ENCODE assay signal across 9 cellular contexts in the genomic region with DNA sequence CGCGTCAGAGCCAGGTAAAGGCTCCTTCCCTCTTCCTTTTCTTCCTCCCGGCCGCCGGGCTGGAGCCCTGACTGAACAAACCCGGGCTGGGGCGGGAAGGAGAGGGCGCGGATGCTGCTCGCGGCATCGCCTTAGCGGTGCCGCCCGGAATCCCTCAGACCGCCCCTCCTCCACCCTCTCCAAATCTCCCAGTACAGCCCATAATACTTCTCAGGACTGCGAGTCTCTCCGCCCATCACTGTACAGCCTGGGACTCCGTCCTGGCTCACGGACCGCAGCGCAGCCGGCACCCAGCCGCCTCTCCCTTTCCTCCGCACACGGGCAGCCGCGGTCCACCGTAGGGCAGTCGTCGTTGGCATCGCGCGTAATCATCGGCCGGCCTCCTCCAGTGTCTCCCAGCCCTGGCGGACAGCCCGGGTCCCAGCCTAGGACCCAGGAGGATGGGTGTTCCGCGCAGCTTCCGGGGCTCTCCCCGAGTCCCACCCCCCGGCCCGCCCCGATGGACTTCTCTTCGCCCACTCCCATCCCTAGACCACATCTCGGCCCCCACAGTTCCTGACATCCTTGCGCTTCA. TPM values are rescaled to one million over a fixed set of nuclear protein-coding genes. Genes with fewer than 3 reads are reported as not detected.
A peak's percentile ranks its signal among the peaks of the same experiment; 100 is the strongest.
DNase-seq lines count a peak whose midpoint lies in the region; ATAC-seq and TF ChIP-seq lines count a peak whose summit lies in the region.
"Not testable (repeated sequence)": the region's sequence is repeated elsewhere in the genome, so short reads cannot be mapped to it uniquely, and the experiment has no call there.
"Had no signal": no experiment of that assay in that cellular context is flagged by ENCODE, and none has a peak within 500 bp of the region (broad histone marks: within the 10 kb centered on the region; RNA-seq: fewer than 3 reads in every experiment).

No MANE protein-coding gene starts in this region.

- not testable (repeated sequence) for H3K9me3 Mint-ChIP-seq in CD4-positive, alpha-beta T cell; activated B cell treated with CpG ODN at 0.5 μM for 24 hours

- H3K27ac Mint-ChIP-seq in CD4-positive, alpha-beta T cell; activated B cell treated with CpG ODN at 0.5 μM for 24 hours: not testable (repeated sequence)

- not testable (repeated sequence) for H3K27ac ChIP-seq in CD4-positive, alpha-beta T cell (ENCODE audit: low read depth, low read length)

- not testable (repeated sequence) for H3K9me3 ChIP-seq in CD4-positive, alpha-beta T cell (ENCODE audit: control insufficient read depth, low read length)

- DNase-seq in CD4-positive, alpha-beta T cell; activated B cell treated with CpG ODN at 0.5 μM for 24 hours; Right ventricle myocardium inferior (ENCODE audit: missing footprints); sciatic nerve (ENCODE audit: low spot score): not testable (repeated sequence)

- not testable (repeated sequence) for H3K4me1 Mint-ChIP-seq in CD4-positive, alpha-beta T cell (ENCODE audit: low read depth); activated B cell treated with CpG ODN at 0.5 μM for 24 hours

- POLR2A ChIA-PET in CD4-positive, alpha-beta T cell (lab: Charles Lee); activated B cell treated with CpG ODN at 0.5 μM for 24 hours (lab: Charles Lee): not testable (repeated sequence)

- not testable (repeated sequence) for H3K27me3 ChIP-seq in CD4-positive, alpha-beta T cell (ENCODE audit: control insufficient read depth, insufficient read depth, low read length)

- peak; percentile 0 for ATAC-seq in CD4-positive, alpha-beta T cell (ENCODE audit: poor library complexity)
- peak; percentile 5 for ATAC-seq in GM19328 (IDR thresholded peaks at IDR 0.05; ENCODE audit: unreplicated experiment)
- peak; percentile 12 for ATAC-seq in GM21619 (IDR thresholded peaks at IDR 0.05; ENCODE audit: unreplicated experiment)
- ATAC-seq in HG02938 (IDR thresholded peaks at IDR 0.05; ENCODE audit: unreplicated experiment): peak; percentile 2
- ATAC-seq in HG03354 (IDR thresholded peaks at IDR 0.05; ENCODE audit: poor library complexity, severe bottlenecking, unreplicated experiment): peak; percentile 13
- peak; percentile 1 for ATAC-seq in activated B cell treated with CpG ODN at 0.5 μM for 24 hours (ENCODE audit: low read depth)
- ATAC-seq in Right ventricle myocardium inferior: peak; percentile 40
- ATAC-seq in sciatic nerve: peak; percentile 65

- not testable (repeated sequence) for H3K27me3 Mint-ChIP-seq in CD4-positive, alpha-beta T cell; activated B cell treated with CpG ODN at 0.5 μM for 24 hours

- CTCF ChIA-PET in CD4-positive, alpha-beta T cell (lab: Charles Lee); activated B cell treated with CpG ODN at 0.5 μM for 24 hours (lab: Charles Lee): not testable (repeated sequence)

- not testable (repeated sequence) for H3K36me3 Mint-ChIP-seq in CD4-positive, alpha-beta T cell (ENCODE audit: low read depth); activated B cell treated with CpG ODN at 0.5 μM for 24 hours (ENCODE audit: low read depth)

- TF ChIP-seq CTCF in CD4-positive, alpha-beta T cell (IDR thresholded peaks at IDR 0.05); activated B cell treated with CpG ODN at 0.5 μM for 24 hours (IDR thresholded peaks at IDR 0.05): not testable (repeated sequence)

- intact Hi-C loops in CD4-positive, alpha-beta T cell (cut with DNase I, micrococcal nuclease); activated B cell treated with CpG ODN at 0.5 μM for 24 hours (cut with micrococcal nuclease); Right ventricle myocardium inferior (cut with DNase I); sciatic nerve (cut with DNase I): not testable (repeated sequence)

- H3K4me3 Mint-ChIP-seq in CD4-positive, alpha-beta T cell; activated B cell treated with CpG ODN at 0.5 μM for 24 hours: not testable (repeated sequence)

RNA-seq across cellular contexts. Expression of a gene that starts 1.1 kb away (rescaled TPM):
- total RNA-seq in CD4-positive, alpha-beta T cell: not detected
- total RNA-seq in activated B cell treated with CpG ODN at 0.5 μM for 24 hours (0.27 and 0.49 TPM in 2 replicates), Right ventricle myocardium inferior (0.14 TPM), sciatic nerve (not detected)
- total RNA-seq: CD4-positive, CD25-positive, alpha-beta regulatory T cell had no signal

Comparison
In these comparisons a context has a peak if more than half of its experiments do, and no peak if none do; other contexts are left out.
1. ATAC-seq: peak in every context shown above with its lines; median percentile 65 in sciatic nerve; 40 in Right ventricle myocardium inferior; 13 in HG03354; 12 in GM21619; 5 in GM19328; 2 in HG02938; 1 in activated B cell treated with CpG ODN at 0.5 μM for 24 hours; 0 in CD4-positive, alpha-beta T cell.